ENCODE assay signal across 1 cellular context in genomic region chr19:43408043-43408442, GRCh38.
TF ChIP-seq lines count a peak whose summit lies in the region.

No MANE protein-coding gene starts in this region.

TF ChIP-seq in H1, 55 proteins besides CTCF, POLR2A, EP300 and RAD21:
- TF ChIP-seq KDM5A (IDR thresholded peaks at IDR 0.05; ENCODE audit: low read length) (no peak), RNF2 (IDR thresholded peaks at IDR 0.05; ENCODE audit: borderline replicate concordance, low read depth, low read length, missing control alignments, poor library complexity, severe bottlenecking) (no peak), POU5F1 (IDR thresholded peaks at IDR 0.05; ENCODE audit: low read depth, low read length) (no peak), SIX5 (IDR thresholded peaks at IDR 0.05; ENCODE audit: low read depth, low read length) (no peak), CBX5 (IDR thresholded peaks at IDR 0.05; ENCODE audit: low read depth, low read length) (no peak)
TF ChIP-seq in H1: peak in this region for 0.
